19 cellular contexts compared by ENCODE assay signal in the genomic region with DNA sequence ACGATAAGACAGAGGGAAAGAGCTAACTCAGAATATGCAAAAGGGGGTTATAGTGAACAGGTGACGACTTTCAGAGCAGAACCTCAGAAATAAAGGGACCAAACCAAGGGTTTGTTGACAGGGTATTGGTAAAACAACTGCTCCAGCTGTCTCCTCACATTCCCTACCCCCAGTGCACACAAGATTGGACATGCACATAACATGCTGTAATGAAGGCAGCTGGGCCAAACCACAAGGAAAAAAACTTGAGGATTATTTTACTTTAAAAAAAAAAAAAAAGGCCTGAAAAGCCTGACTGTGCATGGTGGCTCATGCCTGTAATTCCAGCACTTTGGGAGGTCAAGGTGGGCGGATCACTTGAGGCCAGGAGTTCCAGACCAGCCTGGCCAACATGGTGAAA. TPM values are rescaled to one million over a fixed set of nuclear protein-coding genes. Genes with fewer than 3 reads are reported as not detected.
DNase-seq lines count a peak whose midpoint lies in the region; ATAC-seq, FAIRE-seq and TF ChIP-seq lines count a peak whose summit lies in the region.
"Had no signal": no experiment of that assay in that cellular context is flagged by ENCODE, and none has a peak within 500 bp of the region (broad histone marks: within the 10 kb centered on the region; RNA-seq: fewer than 3 reads in every experiment).

No MANE protein-coding gene starts in this region.

- no peak overlapping the region for H3K4me3 Mint-ChIP-seq in mesothelial cell of epicardium
- H3K4me3 Mint-ChIP-seq: activated CD4-positive, alpha-beta T cell treated with anti-CD3 and anti-CD28 coated beads for 36 hours; activated naive CD8-positive, alpha-beta T cell; B cell; memory B cell had no signal

- H3K36me3 Mint-ChIP-seq in mesothelial cell of epicardium: peaks cover 16% of the 10 kb centered on the region

- no peak overlapping the region for H3K9ac ChIP-seq in keratinocyte (ENCODE audit: control insufficient read depth, extremely low read depth, insufficient read depth, low read length)

- ATAC-seq in gastroesophageal sphincter: no peak
- ATAC-seq: activated CD4-positive, alpha-beta T cell treated with anti-CD3 and anti-CD28 coated beads for 36 hours had no signal

- H3K9me3 ChIP-seq in keratinocyte (ENCODE audit: control insufficient read depth, low read depth, low read length): no peaks in the 10 kb centered on the region
- H3K9me3 ChIP-seq in adrenal gland (replicated peaks in 1 of 3): no peaks in the 10 kb centered on the region
- H3K9me3 ChIP-seq in gastroesophageal sphincter: no peaks in the 10 kb centered on the region
- H3K9me3 ChIP-seq: esophagus muscularis mucosa, testis had no signal

- dilution Hi-C loops in keratinocyte (cut with MboI; ENCODE audit: extremely low pct_ligation_motif_present, low sequenced_read_pairs): no loop called here

- no peaks in the 10 kb centered on the region for H3K9me1 ChIP-seq in keratinocyte (ENCODE audit: control insufficient read depth, extremely low read depth, insufficient read depth, low read length)

- TF ChIP-seq POLR2A in H54 (IDR thresholded peaks at IDR 0.05; ENCODE audit: low read depth, low read length) (no peak), adrenal gland (IDR thresholded peaks at IDR 0.05) (no peak), gastroesophageal sphincter (IDR thresholded peaks at IDR 0.05) (no peak)

- DNase-seq in AG08396 (ENCODE audit: low spot score) (peak; percentile 77), HTR-8/SVneo (ENCODE audit: insufficient read length, low spot score) (peak; percentile 41), bronchial epithelial cell (ENCODE audit: low read depth) (peak; percentile 88), keratinocyte (ENCODE audit: low read depth, low spot score) (no peak), H54 (ENCODE audit: insufficient read length, low spot score) (no peak), adrenal gland (no peak), mesothelial cell of epicardium (ENCODE audit: low spot score in 2 of 2, unreplicated experiment in 2 of 2) (no peak)
- DNase-seq: activated CD4-positive, alpha-beta T cell treated with anti-CD3 and anti-CD28 coated beads for 36 hours; KBM-7; NCI-H526; nucleus accumbens; T-helper 1 cell; testis had no signal

- H4K20me1 ChIP-seq in keratinocyte (ENCODE audit: control insufficient read depth, extremely low read depth, insufficient read depth, low read length): no peaks in the 10 kb centered on the region

- H3K36me3 ChIP-seq in bronchial epithelial cell (ENCODE audit: control insufficient read depth, insufficient read depth, low read length) (peaks cover 1% of the 10 kb centered on the region), keratinocyte (ENCODE audit: control insufficient read depth in 2 of 2, extremely low read depth in 1 of 2, insufficient read depth in 2 of 2, low read length in 2 of 2) (no peaks in the 10 kb centered on the region), adrenal gland (replicated peaks in 1 of 2) (peaks cover 0 to 14% of the 10 kb centered on the region in 2 donors), gastroesophageal sphincter (peaks cover 0 to 26% of the 10 kb centered on the region in 2 donors)

- 90 to 98% (median 96%) methylated on average over 3 of the region's 3 CpGs for WGBS in adrenal gland, 4 donors
- 77 to 90% methylated on average over 2 to 3 of the region's 3 CpGs for WGBS in gastroesophageal sphincter (ENCODE audit: low coverage in 1 of 2), 2 donors

- TF ChIP-seq EP300 in gastroesophageal sphincter (IDR thresholded peaks at IDR 0.05): no peak

- H3K9me3 Mint-ChIP-seq in mesothelial cell of epicardium: peaks cover 3% of the 10 kb centered on the region
- H3K9me3 Mint-ChIP-seq: memory B cell had no signal

- H3K4me2 ChIP-seq in keratinocyte (ENCODE audit: control insufficient read depth, extremely low read depth, insufficient read depth, low read depth, low read length): peak overlapping the region; percentile 20

- no peak overlapping the region for H3K27ac Mint-ChIP-seq in mesothelial cell of epicardium
- H3K27ac Mint-ChIP-seq: activated CD4-positive, alpha-beta T cell treated with anti-CD3 and anti-CD28 coated beads for 36 hours; activated naive CD8-positive, alpha-beta T cell; B cell; memory B cell had no signal

- H3K4me1 Mint-ChIP-seq in mesothelial cell of epicardium: peaks cover 20% of the 10 kb centered on the region

- H3K27me3 Mint-ChIP-seq in mesothelial cell of epicardium (ENCODE audit: low read depth): no peaks in the 10 kb centered on the region
- H3K27me3 Mint-ChIP-seq: activated CD4-positive, alpha-beta T cell treated with anti-CD3 and anti-CD28 coated beads for 36 hours; activated naive CD8-positive, alpha-beta T cell; B cell; memory B cell had no signal

- H3K4me3 ChIP-seq in bronchial epithelial cell (ENCODE audit: low read depth, low read length) (no peak overlapping the region), keratinocyte (ENCODE audit: control insufficient read depth in 2 of 3, extremely low read depth in 1 of 3, insufficient read depth in 2 of 3, low read depth in 1 of 3, low read length in 3 of 3) (no peak overlapping the region), adrenal gland (no peak overlapping the region), gastroesophageal sphincter (no peak overlapping the region)
- H3K4me3 ChIP-seq: esophagus muscularis mucosa, testis had no signal

- peaks cover 21% of the 10 kb centered on the region for H3K4me1 ChIP-seq in keratinocyte (ENCODE audit: control insufficient read depth, extremely low read depth, insufficient read depth, low read length)
- peaks cover 7 to 27% of the 10 kb centered on the region in 2 donors for H3K4me1 ChIP-seq in adrenal gland (replicated peaks in 1 of 2)
- H3K4me1 ChIP-seq in gastroesophageal sphincter: peaks cover 0 to 41% (median 3%) of the 10 kb centered on the region in 3 donors
- H3K4me1 ChIP-seq: testis had no signal

- no peak for FAIRE-seq in HTR-8/SVneo (lab: Jason Lieb, UNC)
- FAIRE-seq in bronchial epithelial cell (lab: Jason Lieb, UNC): no peak
- FAIRE-seq in keratinocyte (lab: Jason Lieb, UNC): no peak
- FAIRE-seq in H54 (lab: Jason Lieb, UNC): no peak
- FAIRE-seq: colon had no signal

- intact Hi-C loops in adrenal gland (cut with DNase I): no loop called here

- H3K79me2 ChIP-seq in keratinocyte (ENCODE audit: control insufficient read depth, insufficient read depth, low read length): no peaks in the 10 kb centered on the region

- no peaks in the 10 kb centered on the region for H3K27me3 ChIP-seq in bronchial epithelial cell (ENCODE audit: control insufficient read depth, insufficient read depth, low read length)
- no peaks in the 10 kb centered on the region for H3K27me3 ChIP-seq in keratinocyte (ENCODE audit: control insufficient read depth, extremely low read depth, insufficient read depth, low read length)
- H3K27me3 ChIP-seq in adrenal gland: no peaks in the 10 kb centered on the region
- no peaks in the 10 kb centered on the region for H3K27me3 ChIP-seq in gastroesophageal sphincter
- H3K27me3 ChIP-seq: esophagus muscularis mucosa, testis had no signal

- H3K27ac ChIP-seq in keratinocyte (ENCODE audit: control insufficient read depth, insufficient read depth, low read length): no peak overlapping the region
- no peak overlapping the region for H3K27ac ChIP-seq in adrenal gland
- H3K27ac ChIP-seq in gastroesophageal sphincter: no peak overlapping the region
- H3K27ac ChIP-seq: esophagus muscularis mucosa, testis had no signal

- no peak for TF ChIP-seq CTCF in bronchial epithelial cell (IDR thresholded peaks at IDR 0.05; ENCODE audit: insufficient read depth, low read length, severe bottlenecking)
- no peak for TF ChIP-seq CTCF in keratinocyte (optimal IDR thresholded peaks at IDR 0.05 in 1 of 3, IDR thresholded peaks at IDR 0.05 in 1 of 3, conservative IDR thresholded peaks at IDR 0.05 in 1 of 3; ENCODE audit: extremely low read depth in 1 of 3, insufficient read depth in 2 of 3, low read length in 3 of 3)
- TF ChIP-seq CTCF in adrenal gland (IDR thresholded peaks at IDR 0.05): no peak
- no peak for TF ChIP-seq CTCF in gastroesophageal sphincter (IDR thresholded peaks at IDR 0.05)
- no peak for TF ChIP-seq CTCF in mesothelial cell of epicardium (IDR thresholded peaks at IDR 0.05; ENCODE audit: unreplicated experiment)

- H2AFZ ChIP-seq in keratinocyte (ENCODE audit: control insufficient read depth, low read length): no peak overlapping the region

RNA-seq across cellular contexts. Expression of a gene that starts 3.5 kb away (rescaled TPM):
- total RNA-seq in bronchial epithelial cell: 0.51 and 0.79 TPM in 2 replicates
- 1.9 to 2.7 TPM (median 2.1 TPM) in 3 replicates for polyA plus RNA-seq in keratinocyte
- 0.22 TPM for polyA plus RNA-seq in keratinocyte (2011; ENCODE audit: low read depth)
- 1.4 and 2.8 TPM in 2 replicates for polyA plus RNA-seq in keratinocyte (2011; cell fraction: cytosol; rRNA removed)
- 2.3 and 2.9 TPM in 2 replicates for polyA plus RNA-seq in keratinocyte (2011; cell fraction: nucleus; rRNA removed)
- 0.52 and 2.1 TPM in 2 replicates for polyA plus RNA-seq in keratinocyte (2012; ENCODE audit: low replicate concordance)
- 0.30 to 1.4 TPM (median 1.2 TPM) in 3 replicates for polyA minus RNA-seq in keratinocyte
- polyA minus RNA-seq in keratinocyte (2011; cell fraction: cytosol; rRNA and poly(A)+ RNA removed): 2.3 TPM
- 0.84 and 1.9 TPM in 2 replicates for polyA minus RNA-seq in keratinocyte (2011; cell fraction: nucleus; rRNA and poly(A)+ RNA removed)
- total RNA-seq in adrenal gland: 10 to 100 TPM in 6 of 8 donors, 1 to 10 TPM in 2; 7.9 to 22.5 (median 12.6) TPM
- polyA plus RNA-seq in adrenal gland: 10 to 100 TPM in 1 of 3 donors, 1 to 10 TPM in 2; 5.0 to 38.7 (median 5.7) TPM
- total RNA-seq in gastroesophageal sphincter: 1 to 10 TPM; 4.3 to 9.5 (median 4.9) TPM
- 7.1 to 7.3 TPM (median 7.2 TPM) in 3 replicates for total RNA-seq in mesothelial cell of epicardium

RNA-seq across cellular contexts. Expression of a gene that starts 31.3 kb away (rescaled TPM):
- 1.3 and 2.6 TPM in 2 replicates for total RNA-seq in bronchial epithelial cell
- polyA plus RNA-seq in keratinocyte: 3.5 to 8.3 TPM (median 7.1 TPM) in 3 replicates
- polyA plus RNA-seq in keratinocyte (2011; ENCODE audit: low read depth): 2.3 TPM
- polyA plus RNA-seq in keratinocyte (2011; cell fraction: cytosol; rRNA removed): 4.9 and 6.6 TPM in 2 replicates
- 3.6 and 4.2 TPM in 2 replicates for polyA plus RNA-seq in keratinocyte (2011; cell fraction: nucleus; rRNA removed)
- polyA plus RNA-seq in keratinocyte (2012; ENCODE audit: low replicate concordance): 2.6 and 9.1 TPM in 2 replicates
- polyA minus RNA-seq in keratinocyte: 0.82 to 2.3 TPM in 2 of 3 replicates, not detected in the other
- 3.5 TPM for polyA minus RNA-seq in keratinocyte (2011; cell fraction: cytosol; rRNA and poly(A)+ RNA removed)
- 1.2 and 1.9 TPM in 2 replicates for polyA minus RNA-seq in keratinocyte (2011; cell fraction: nucleus; rRNA and poly(A)+ RNA removed)
- 10 to 100 TPM in 6 of 8 donors, 1 to 10 TPM in 2; 6.6 to 25.1 (median 19.1) TPM for total RNA-seq in adrenal gland
- polyA plus RNA-seq in adrenal gland: 10 to 100 TPM in 2 of 3 donors, 1 to 10 TPM in 1; 6.4 to 27.7 (median 13.2) TPM
- total RNA-seq in gastroesophageal sphincter: 10 to 100 TPM in 3 of 4 donors, 1 to 10 TPM in 1; 7.8 to 11.5 (median 10.7) TPM
- 8.5 to 9.2 TPM (median 8.8 TPM) in 3 replicates for total RNA-seq in mesothelial cell of epicardium

Comparison
In these comparisons a context has a peak if more than half of its experiments do, and no peak if none do; other contexts are left out.
1. DNase-seq: peak in AG08396 (single experiment), HTR-8/SVneo (single experiment) and bronchial epithelial cell (single experiment); none in keratinocyte (single experiment), H54 (single experiment), adrenal gland (0 of 7) and mesothelial cell of epicardium (0 of 2).